ENCODE assay signal across 8 cellular contexts in genomic region chr19:4911786-4912672, GRCh38. TPM values are rescaled to one million over a fixed set of nuclear protein-coding genes. Genes with fewer than 3 reads are reported as not detected.
DNase-seq lines count a peak whose midpoint lies in the region; ATAC-seq and TF ChIP-seq lines count a peak whose summit lies in the region.

No MANE protein-coding gene starts in this region.

- H3K27ac ChIP-seq in HL-60 (replicated peaks) = peak overlapping the region; percentile 16
- H3K27ac ChIP-seq in SK-N-MC = peak overlapping the region; percentile 30; the same call in 1 of the 2 replicates
- H3K27ac ChIP-seq in ovary = no peak overlapping the region
- H3K27ac ChIP-seq in tibial artery = peak overlapping the region; percentile 59 to 64

- H3K36me3 ChIP-seq in SK-N-MC (ENCODE audit: insufficient read depth, low read length) = peaks cover 66% of the 10 kb centered on the region
- H3K36me3 ChIP-seq in ovary = no peaks in the 10 kb centered on the region
- H3K36me3 ChIP-seq in tibial artery = no peaks in the 10 kb centered on the region

- H3K4me1 ChIP-seq in ovary (ENCODE audit: insufficient read depth) (peaks cover 7% of the 10 kb centered on the region), tibial artery (peaks cover 0 to 35% (median 31%) of the 10 kb centered on the region in 4 donors)

- peaks cover 59 to 65% of the 10 kb centered on the region in 2 donors for H3K36me3 Mint-ChIP-seq in activated naive CD4-positive, alpha-beta T cell treated with anti-CD3 and anti-CD28 coated beads, Interleukin-2, amount 50 U/mL, for 72 hours

- no peaks in the 10 kb centered on the region for H3K27me3 ChIP-seq in HL-60 (ENCODE audit: insufficient read depth, poor library complexity, severe bottlenecking)
- H3K27me3 ChIP-seq in ovary = no peaks in the 10 kb centered on the region
- peaks cover 0 to 20% of the 10 kb centered on the region in 2 donors for H3K27me3 ChIP-seq in tibial artery

- H3K4me3 ChIP-seq in HL-60 (replicated peaks; ENCODE audit: insufficient read depth, low read length) (peak overlapping the region; percentile 72), SK-N-MC (peak overlapping the region; percentile 92), ovary (no peak overlapping the region), tibial artery (peak overlapping the region; percentile 18 to 60)

- TF ChIP-seq CTCF in HL-60 (IDR thresholded peaks at IDR 0.05; ENCODE audit: insufficient read depth, low read length) (peak; percentile 39), ovary (IDR thresholded peaks at IDR 0.05) (peak; percentile 19 to 66 (median 62)), tibial artery (IDR thresholded peaks at IDR 0.05) (peak; percentile 62 to 76)

- no peaks in the 10 kb centered on the region for H3K9me3 ChIP-seq in SK-N-MC (ENCODE audit: low read depth, low read length)
- H3K9me3 ChIP-seq in ovary = no peaks in the 10 kb centered on the region
- H3K9me3 ChIP-seq in tibial artery = no peaks in the 10 kb centered on the region

- no peak for TF ChIP-seq EP300 in ovary (IDR thresholded peaks at IDR 0.05)

- 15 to 22% (median 15%) methylated on average over 29 of the region's 29 CpGs for WGBS in ovary, 3 donors

- H3K27ac Mint-ChIP-seq in activated naive CD4-positive, alpha-beta T cell treated with anti-CD3 and anti-CD28 coated beads, Interleukin-2, amount 50 U/mL, for 72 hours = peak overlapping the region; percentile 81 to 94

- ATAC-seq in activated naive CD4-positive, alpha-beta T cell treated with anti-CD3 and anti-CD28 coated beads, Interleukin-2, amount 50 U/mL, for 72 hours = peak; percentile 19 to 57
- no peak for ATAC-seq in GM18873 (IDR thresholded peaks at IDR 0.05; ENCODE audit: low FRiP score, unreplicated experiment)

- peak overlapping the region; percentile 87 for H3K9ac ChIP-seq in SK-N-MC (ENCODE audit: insufficient read length)

- intact Hi-C loops in ovary (cut with DNase I) = loop anchor here in 2 of 4 donors (2.0 to 10.0 kb wide), 5 partner anchors 39 to 120 kb away; no protein-coding TSS in a partner anchor
- intact Hi-C loops in tibial artery (cut with DNase I; ENCODE audit: low total_unique reads) = loop anchor here (2.0 to 5.0 kb wide), 2 partner anchors 41 to 100 kb away; no protein-coding TSS in a partner anchor

- DNase-seq in CD1c-positive myeloid dendritic cell (ENCODE audit: extremely low spot score) (peak; percentile 66), HL-60 (ENCODE audit: low read depth in 1 of 2, low spot score in 1 of 2) (peak; percentile 57 to 79), SK-N-MC (ENCODE audit: low read depth, low spot score) (no peak), glomerular endothelial cell (ENCODE audit: extremely low read depth, low read depth, low spot score) (peak; percentile 72), ovary (peak; percentile 57 to 73 (median 68)), tibial artery (peak; percentile 69 to 84)
- DNase-seq in activated naive CD4-positive, alpha-beta T cell treated with anti-CD3 and anti-CD28 coated beads, Interleukin-2, amount 50 U/mL, for 72 hours (ENCODE audit: low spot score in 2 of 2) = peak; percentile 70 to 82

- no peak for TF ChIP-seq POLR2A in ovary (IDR thresholded peaks at IDR 0.05)

- no peaks in the 10 kb centered on the region for H3K9me3 Mint-ChIP-seq in activated naive CD4-positive, alpha-beta T cell treated with anti-CD3 and anti-CD28 coated beads, Interleukin-2, amount 50 U/mL, for 72 hours

RNA-seq across cellular contexts. Expression of gene UHRF1, which starts 2.7 kb away (rescaled TPM):
- 100 to 1,000 TPM in 1 of 2 donors, 10 to 100 TPM in 1; 79.5 to 157 TPM for total RNA-seq in activated naive CD4-positive, alpha-beta T cell treated with anti-CD3 and anti-CD28 coated beads, Interleukin-2, amount 50 U/mL, for 72 hours
- total RNA-seq in glomerular endothelial cell = 12.2 and 22.6 TPM in 2 replicates
- total RNA-seq in ovary = 1 to 10 TPM in 2 of 7 donors, under 1 TPM in 5; 0.18 to 4.0 (median 0.50) TPM
- polyA plus RNA-seq in ovary = under 1 TPM; 0.42 to 0.86 TPM

RNA-seq across cellular contexts. Expression of gene ARRDC5, which starts 9.3 kb away (rescaled TPM):
- under 1 TPM in 1 of 2 donors, not detected in 1; 0.39 TPM for total RNA-seq in activated naive CD4-positive, alpha-beta T cell treated with anti-CD3 and anti-CD28 coated beads, Interleukin-2, amount 50 U/mL, for 72 hours
- total RNA-seq in glomerular endothelial cell (not detected in 2 replicates), ovary (1 to 10 TPM in 1 of 7 donors, under 1 TPM in 4, not detected in 2; 0.15 to 1.2 (median 0.28) TPM)
- under 1 TPM in 1 of 2 donors, not detected in 1; 0.07 TPM for polyA plus RNA-seq in ovary

RNA-seq across cellular contexts. Expression of gene PLIN3, which starts 44.6 kb away (rescaled TPM):
- 10 to 100 TPM; 47.5 TPM for total RNA-seq in activated naive CD4-positive, alpha-beta T cell treated with anti-CD3 and anti-CD28 coated beads, Interleukin-2, amount 50 U/mL, for 72 hours
- total RNA-seq in glomerular endothelial cell (96.7 and 105 TPM in 2 replicates), ovary (10 to 100 TPM; 26.1 to 83.9 (median 73.7) TPM)
- 10 to 100 TPM; 48.7 to 51.9 TPM for polyA plus RNA-seq in ovary

RNA-seq across cellular contexts. Expression of gene KDM4B, which starts 56.9 kb away (rescaled TPM):
- 10 to 100 TPM; 21.0 to 44.8 TPM for total RNA-seq in activated naive CD4-positive, alpha-beta T cell treated with anti-CD3 and anti-CD28 coated beads, Interleukin-2, amount 50 U/mL, for 72 hours
- total RNA-seq in glomerular endothelial cell = 38.0 and 47.5 TPM in 2 replicates
- 10 to 100 TPM; 21.6 to 62.9 (median 47.8) TPM for total RNA-seq in ovary
- polyA plus RNA-seq in ovary = 10 to 100 TPM in 1 of 2 donors, 1 to 10 TPM in 1; 5.2 to 19.4 TPM

Comparison
In these comparisons a context has a peak if more than half of its experiments do, and no peak if none do; other contexts are left out.
1. H3K27ac ChIP-seq: peak in HL-60 (single experiment), SK-N-MC (single experiment) and tibial artery (2 of 2); none in ovary (0 of 2).
2. Peak in every context shown above with its lines, with median percentiles within 50 percentile points of each other: CTCF ChIP-seq.